ENCODE assay signal across 1 cellular context in genomic region chr6:30735668-30736314, GRCh38.
TF ChIP-seq lines count a peak whose summit lies in the region.

No MANE protein-coding gene starts in this region.

TF ChIP-seq in GM12878, 131 proteins besides CTCF, POLR2A, EP300 and RAD21 (continues in another document):
- TF ChIP-seq PAX5 (IDR thresholded peaks at IDR 0.05; ENCODE audit: borderline replicate concordance, low read depth, low read length) (0 out of 2 replicates have a peak, but pooled peaks have one; percentile 6), MEF2B (IDR thresholded peaks at IDR 0.05; ENCODE audit: partially characterized antibody, poor library complexity, severe bottlenecking) (no peak), CHD4 (IDR thresholded peaks at IDR 0.05) (no peak), EGR1 (IDR thresholded peaks at IDR 0.05; ENCODE audit: borderline replicate concordance in 1 of 2, low read depth in 2 of 2, low read length in 2 of 2) (no peak), KAT2A (conservative IDR thresholded peaks at IDR 0.05; ENCODE audit: control insufficient read depth, low read depth, low read length) (no peak), CREB1 (IDR thresholded peaks at IDR 0.05; ENCODE audit: low read depth) (0 out of 2 replicates have a peak, but pooled peaks have one; percentile 30), CUX1 (IDR thresholded peaks at IDR 0.05; ENCODE audit: insufficient replicate concordance, low read depth, low read length) (peak; percentile 40), TCF7 (IDR thresholded peaks at IDR 0.05; ENCODE audit: borderline replicate concordance) (0 out of 2 replicates have a peak, but pooled peaks have one; percentile 28), ATF7 (IDR thresholded peaks at IDR 0.05; ENCODE audit: low read depth) (peak; percentile 41; the same call in 1 of the 2 replicates), ZNF384 (IDR thresholded peaks at IDR 0.05; ENCODE audit: borderline replicate concordance, low read depth, low read length) (peak; percentile 49; the same call in 1 of the 2 replicates), CBFB (IDR thresholded peaks at IDR 0.05; ENCODE audit: low read depth) (no peak), CREM (IDR thresholded peaks at IDR 0.05; ENCODE audit: low read depth) (peak; percentile 29; the same call in 1 of the 2 replicates), SUPT20H (IDR thresholded peaks at IDR 0.05; ENCODE audit: borderline replicate concordance, control insufficient read depth, low read depth, low read length) (no peak), FOXK2 (IDR thresholded peaks at IDR 0.05) (no peak), SIX5 (IDR thresholded peaks at IDR 0.05; ENCODE audit: low read depth, low read length, severe bottlenecking) (no peak), CEBPB (IDR thresholded peaks at IDR 0.05; ENCODE audit: borderline replicate concordance in 1 of 2, low read depth in 2 of 2, low read length in 2 of 2) (no peak), POLR2AphosphoS2 (IDR thresholded peaks at IDR 0.05; ENCODE audit: low read depth, low read length) (no peak), BCLAF1 (IDR thresholded peaks at IDR 0.05) (no peak), ZNF687 (IDR thresholded peaks at IDR 0.05) (no peak), GATAD2B (conservative IDR thresholded peaks at IDR 0.05; ENCODE audit: low read depth) (no peak), E2F8 (IDR thresholded peaks at IDR 0.05; ENCODE audit: low read depth, partially characterized antibody) (no peak), BACH1 (IDR thresholded peaks at IDR 0.05; ENCODE audit: borderline replicate concordance) (no peak), JUNB (IDR thresholded peaks at IDR 0.05) (peak; percentile 66), ZBTB33 (IDR thresholded peaks at IDR 0.05) (no peak), ZNF274 (IDR thresholded peaks at IDR 0.05; ENCODE audit: insufficient read depth, insufficient read length) (no peak), SREBF1 (IDR thresholded peaks at IDR 0.05; ENCODE audit: low read length) (no peak), IKZF2 (IDR thresholded peaks at IDR 0.05) (peak; percentile 86 to 89), CHD2 (IDR thresholded peaks at IDR 0.05; ENCODE audit: borderline replicate concordance, low read depth, low read length) (no peak), SMAD5 (IDR thresholded peaks at IDR 0.05; ENCODE audit: low read depth) (no peak), CBX3 (IDR thresholded peaks at IDR 0.05; ENCODE audit: borderline replicate concordance, low read depth) (no peak), RAD51 (IDR thresholded peaks at IDR 0.05) (0 out of 2 replicates have a peak, but pooled peaks have one; percentile 10), YY1 (IDR thresholded peaks at IDR 0.05; ENCODE audit: low read depth, low read length) (no peak), BHLHE40 (IDR thresholded peaks at IDR 0.05; ENCODE audit: borderline replicate concordance in 1 of 2, low read depth in 2 of 2, low read length in 1 of 2) (no peak; a peak in 1 of 4 replicates), SMARCA5 (IDR thresholded peaks at IDR 0.05) (no peak), ZSCAN29 (IDR thresholded peaks at IDR 0.05) (no peak), JUND (IDR thresholded peaks at IDR 0.05; ENCODE audit: low read depth, low read length) (no peak), TCF3 (IDR thresholded peaks at IDR 0.05; ENCODE audit: borderline replicate concordance, insufficient read depth, low read depth, low read length) (no peak), POU2F2 (IDR thresholded peaks at IDR 0.05; ENCODE audit: borderline replicate concordance, low read depth, low read length) (no peak), CEBPZ (IDR thresholded peaks at IDR 0.05; ENCODE audit: low read depth, low read length) (no peak), EED (IDR thresholded peaks at IDR 0.05; ENCODE audit: low read depth) (peak; percentile 93), KDM1A (IDR thresholded peaks at IDR 0.05; ENCODE audit: borderline replicate concordance) (no peak), ATF3 (IDR thresholded peaks at IDR 0.05; ENCODE audit: borderline replicate concordance, extremely low read depth, low read depth, low read length) (no peak), FOXM1 (IDR thresholded peaks at IDR 0.05; ENCODE audit: low read depth, low read length) (no peak; the same call in 1 of the 2 replicates)
